In genomic region chr2:146323564-146323963, GRCh38 we compare ENCODE assay signal across 20 cellular contexts.
DNase-seq lines count a peak whose midpoint lies in the region; ATAC-seq and TF ChIP-seq lines count a peak whose summit lies in the region.
"Had no signal": no experiment of that assay in that cellular context is flagged by ENCODE, and none has a peak within 500 bp of the region (broad histone marks: within the 10 kb centered on the region; RNA-seq: fewer than 3 reads in every experiment).

No MANE protein-coding gene starts in this region.

- in situ Hi-C loops in astrocyte of the spinal cord (cut with HindIII; ENCODE audit: low sequenced_read_pairs): no loop called here
- in situ Hi-C loops in G401 (cut with HindIII; ENCODE audit: low sequenced_read_pairs): no loop called here

- ATAC-seq in GM19328 (IDR thresholded peaks at IDR 0.05; ENCODE audit: unreplicated experiment) (no peak), WTC11 (no peak)
- ATAC-seq: CD8-positive, alpha-beta T cell; HepG2 had no signal

- H3K4me1 Mint-ChIP-seq in T-helper 2 cell treated with Interferon-gamma antibody and Interleukin-4, amounts not matched to agents 5 μg/mL and 100 μg/mL, for 36 hours (ENCODE audit: low read depth): no peaks in the 10 kb centered on the region
- H3K4me1 Mint-ChIP-seq in WTC11: peaks cover 10% of the 10 kb centered on the region

- no peak for TF ChIP-seq CTCF in astrocyte of the spinal cord (IDR thresholded peaks at IDR 0.05; ENCODE audit: low read depth, low read length)
- TF ChIP-seq CTCF in fibroblast of mammary gland (conservative IDR thresholded peaks at IDR 0.05; ENCODE audit: control insufficient read depth, insufficient read depth, low read depth, low read length): no peak
- no peak for TF ChIP-seq CTCF in WTC11 (IDR thresholded peaks at IDR 0.05)

- no peaks in the 10 kb centered on the region for H3K36me3 Mint-ChIP-seq in T-helper 2 cell treated with Interferon-gamma antibody and Interleukin-4, amounts not matched to agents 5 μg/mL and 100 μg/mL, for 36 hours (ENCODE audit: low read depth)
- no peaks in the 10 kb centered on the region for H3K36me3 Mint-ChIP-seq in WTC11
- H3K36me3 Mint-ChIP-seq: CD8-positive, alpha-beta T cell had no signal

- DNase-seq in astrocyte of the spinal cord (ENCODE audit: low read depth, low spot score) (peak; percentile 53), fibroblast of mammary gland (ENCODE audit: low read depth) (peak; percentile 3), WTC11 (ENCODE audit: low spot score) (no peak), G401 (ENCODE audit: low spot score) (no peak)
- no peak for DNase-seq in T-helper 2 cell treated with Interferon-gamma antibody and Interleukin-4, amounts not matched to agents 5 μg/mL and 100 μg/mL, for 36 hours (ENCODE audit: low spot score)
- DNase-seq: C1 segment of cervical spinal cord; CD8-positive, alpha-beta T cell; DND-41; KBM-7; NCI-H1092; NCI-H1436 treated with DMSO at 0.1 percent for 48 hours; NCI-H1930; NCI-H2227 treated with DMSO at 0.1 percent for 48 hours; NCI-H510A; PC-9; SHP77 treated with DMSO at 0.1 percent for 48 hours had no signal

- H3K27me3 Mint-ChIP-seq in T-helper 2 cell treated with Interferon-gamma antibody and Interleukin-4, amounts not matched to agents 5 μg/mL and 100 μg/mL, for 36 hours (ENCODE audit: low read depth): no peaks in the 10 kb centered on the region
- H3K27me3 Mint-ChIP-seq in WTC11 (ENCODE audit: low read depth): no peaks in the 10 kb centered on the region

- CTCF ChIA-PET in WTC11 (lab: Charles Lee): no interaction called here

- no peak overlapping the region for H3K27ac Mint-ChIP-seq in T-helper 2 cell treated with Interferon-gamma antibody and Interleukin-4, amounts not matched to agents 5 μg/mL and 100 μg/mL, for 36 hours
- no peak overlapping the region for H3K27ac Mint-ChIP-seq in WTC11
- H3K27ac Mint-ChIP-seq: CD8-positive, alpha-beta T cell had no signal

- H3K4me3 Mint-ChIP-seq in T-helper 2 cell treated with Interferon-gamma antibody and Interleukin-4, amounts not matched to agents 5 μg/mL and 100 μg/mL, for 36 hours: no peak overlapping the region
- no peak overlapping the region for H3K4me3 Mint-ChIP-seq in WTC11
- H3K4me3 Mint-ChIP-seq: CD8-positive, alpha-beta T cell had no signal

- H3K4me3 ChIP-seq in astrocyte of the spinal cord (ENCODE audit: low read depth, low read length) (no peak overlapping the region), fibroblast of mammary gland (ENCODE audit: control insufficient read depth, low read depth, low read length) (no peak overlapping the region)
- H3K4me3 ChIP-seq: PC-9, SK-N-MC had no signal

- POLR2A ChIA-PET in WTC11 (lab: Charles Lee): no interaction called here

- H3K9me3 Mint-ChIP-seq in T-helper 2 cell treated with Interferon-gamma antibody and Interleukin-4, amounts not matched to agents 5 μg/mL and 100 μg/mL, for 36 hours: no peaks in the 10 kb centered on the region
- no peaks in the 10 kb centered on the region for H3K9me3 Mint-ChIP-seq in WTC11

TF ChIP-seq in PFSK-1, 5 proteins besides CTCF, POLR2A, EP300 and RAD21:
- TF ChIP-seq SIN3A (IDR thresholded peaks at IDR 0.05; ENCODE audit: borderline replicate concordance, insufficient read depth, low read length) (peak; percentile 61; the same call in 1 of the 2 replicates), POLR2AphosphoS5 (IDR thresholded peaks at IDR 0.05; ENCODE audit: low read depth, low read length) (peak; percentile 39; the same call in 1 of the 2 replicates), TAF1 (IDR thresholded peaks at IDR 0.05; ENCODE audit: borderline replicate concordance, insufficient read depth, low read length) (no peak)

TF ChIP-seq in WTC11, 78 proteins besides CTCF, POLR2A, EP300 and RAD21:
- TF ChIP-seq ZNF423 (CRISPR knock-in tag; IDR thresholded peaks at IDR 0.05) (no peak), FOXP4 (CRISPR knock-in tag; IDR thresholded peaks at IDR 0.05) (no peak), HMGXB4 (CRISPR knock-in tag; IDR thresholded peaks at IDR 0.05) (no peak), TEAD1 (CRISPR knock-in tag; IDR thresholded peaks at IDR 0.05) (no peak), ZMAT4 (CRISPR knock-in tag; IDR thresholded peaks at IDR 0.05) (no peak), ATF3 (CRISPR knock-in tag; conservative IDR thresholded peaks at IDR 0.05) (no peak), USF1 (CRISPR knock-in tag; IDR thresholded peaks at IDR 0.05) (no peak)
TF ChIP-seq in WTC11: peak in this region for 0.

Comparison
In these comparisons a context has a peak if more than half of its experiments do, and no peak if none do; other contexts are left out.
1. DNase-seq: peak in astrocyte of the spinal cord (single experiment) and fibroblast of mammary gland (single experiment); none in T-helper 2 cell treated with Interferon-gamma antibody and Interleukin-4, amounts not matched to agents 5 μg/mL and 100 μg/mL, for 36 hours (single experiment), WTC11 (single experiment) and G401 (single experiment).